In genomic region chr1:44797886-44798285, GRCh38 we compare ENCODE assay signal across 9 cellular contexts. TPM values are rescaled to one million over a fixed set of nuclear protein-coding genes. Genes with fewer than 3 reads are reported as not detected.
DNase-seq lines count a peak whose midpoint lies in the region; ATAC-seq and TF ChIP-seq lines count a peak whose summit lies in the region.
"Not testable (repeated sequence)": the region's sequence is repeated elsewhere in the genome, so short reads cannot be mapped to it uniquely, and the experiment has no call there.
"Had no signal": no experiment of that assay in that cellular context is flagged by ENCODE, and none has a peak within 500 bp of the region (broad histone marks: within the 10 kb centered on the region; RNA-seq: fewer than 3 reads in every experiment).

No MANE protein-coding gene starts in this region.

- not testable (repeated sequence) for ATAC-seq in DND-41 (ENCODE audit: insufficient read depth, low read depth); right cardiac atrium

- POLR2A ChIA-PET in activated CD4-positive, alpha-beta T cell treated with anti-CD3 and anti-CD28 coated beads, Interleukin-2, amount 10 ng/mL, durations not matched to agents 7 days and 5 days (lab: Charles Lee) = not testable (repeated sequence)

- WGBS in adrenal gland, 4 donors = 75 to 87% (median 82%) methylated on average over 8 of the region's 8 CpGs
- WGBS in right cardiac atrium = 78% methylated on average over 8 of the region's 8 CpGs

- peaks cover 31% of the 10 kb centered on the region for H3K4me1 Mint-ChIP-seq in activated CD4-positive, alpha-beta T cell treated with anti-CD3 and anti-CD28 coated beads, Interleukin-2, amount 10 ng/mL, durations not matched to agents 7 days and 5 days

- H3F3A ChIP-seq in SU-DHL-6 (ENCODE audit: insufficient read depth) = not testable (repeated sequence)

- not testable (repeated sequence) for H3K79me2 ChIP-seq in DND-41 (ENCODE audit: insufficient read depth, low read length); SU-DHL-6 (ENCODE audit: insufficient read depth, low read length)

- not testable (repeated sequence) for H3K4me2 ChIP-seq in DND-41 (ENCODE audit: insufficient read depth, low read length); SU-DHL-6 (ENCODE audit: low read depth, low read length, poor library complexity, severe bottlenecking)

- H3K27ac Mint-ChIP-seq in activated CD4-positive, alpha-beta T cell treated with anti-CD3 and anti-CD28 coated beads, Interleukin-2, amount 10 ng/mL, durations not matched to agents 7 days and 5 days = peak overlapping the region; percentile 73

- TF ChIP-seq POLR2A in adrenal gland (IDR thresholded peaks at IDR 0.05) = not testable (repeated sequence)

- TF ChIP-seq CTCF in 22Rv1 (IDR thresholded peaks at IDR 0.05); DND-41 (IDR thresholded peaks at IDR 0.05; ENCODE audit: borderline replicate concordance, extremely low read depth, low read length, poor library complexity, severe bottlenecking); SU-DHL-6 (IDR thresholded peaks at IDR 0.05; ENCODE audit: insufficient read depth, low read length, poor library complexity, severe bottlenecking); adrenal gland (IDR thresholded peaks at IDR 0.05); tibial artery (IDR thresholded peaks at IDR 0.05): not testable (repeated sequence)

- peaks cover 11% of the 10 kb centered on the region for H3K36me3 ChIP-seq in DND-41 (ENCODE audit: insufficient read depth, low read length)
- not testable (repeated sequence) for H3K36me3 ChIP-seq in SU-DHL-6 (ENCODE audit: low read length); adrenal gland (replicated peaks in 1 of 2); tibial artery

- H2AFZ ChIP-seq in DND-41 (ENCODE audit: low read depth, low read length) (peak overlapping the region; percentile 57; the same call in 1 of the 2 replicates), SU-DHL-6 (ENCODE audit: low read depth, low read length, severe bottlenecking) (peak overlapping the region; percentile 49)

- not testable (repeated sequence) for H3K9me3 ChIP-seq in DND-41 (ENCODE audit: insufficient read depth, low read length, severe bottlenecking); SU-DHL-6 (ENCODE audit: insufficient read depth, low read length); adrenal gland (replicated peaks in 1 of 3); right cardiac atrium (ENCODE audit: control insufficient read depth, low read length); tibial artery

- not testable (repeated sequence) for H3K4me3 ChIP-seq in DND-41 (ENCODE audit: low read depth in 1 of 2, low read length in 2 of 2); SU-DHL-6 (ENCODE audit: insufficient read depth, low read length, poor library complexity, severe bottlenecking); adrenal gland; right cardiac atrium (ENCODE audit: low read length); tibial artery

- H3K4me1 ChIP-seq in DND-41 (ENCODE audit: insufficient read depth, low read length) = peaks cover 34% of the 10 kb centered on the region
- peaks cover 5 to 16% of the 10 kb centered on the region in 2 donors for H3K4me1 ChIP-seq in adrenal gland (replicated peaks in 1 of 2)
- H3K4me1 ChIP-seq in right cardiac atrium (ENCODE audit: control insufficient read depth, insufficient read depth, low read length) = peaks cover 10% of the 10 kb centered on the region
- peaks cover 0 to 28% (median 21%) of the 10 kb centered on the region in 4 donors for H3K4me1 ChIP-seq in tibial artery

- not testable (repeated sequence) for H3K27me3 ChIP-seq in DND-41 (ENCODE audit: insufficient read depth, low read length, poor library complexity); SU-DHL-6 (ENCODE audit: low read length); adrenal gland; right cardiac atrium (ENCODE audit: control insufficient read depth, insufficient read depth); tibial artery

- H3K4me3 Mint-ChIP-seq in activated CD4-positive, alpha-beta T cell treated with anti-CD3 and anti-CD28 coated beads, Interleukin-2, amount 10 ng/mL, durations not matched to agents 7 days and 5 days = not testable (repeated sequence)

- not testable (repeated sequence) for DNase-seq in DND-41; activated CD4-positive, alpha-beta T cell treated with anti-CD3 and anti-CD28 coated beads, Interleukin-2, amount 10 ng/mL, durations not matched to agents 7 days and 5 days
- DNase-seq in adrenal gland = peak in 5 of 7 donors; percentile 2 to 52 (median 16)
- peak in 2 of 3 donors; percentile 18 to 28 for DNase-seq in right cardiac atrium
- peak; percentile 29 for DNase-seq in posterior vena cava (ENCODE audit: low spot score)
- DNase-seq in tibial artery = peak; percentile 16 to 37

- H3K27ac ChIP-seq in 22Rv1 (peak overlapping the region; percentile 86), tibial artery (peak overlapping the region; percentile 94 to 98)
- not testable (repeated sequence) for H3K27ac ChIP-seq in DND-41 (ENCODE audit: low read length); SU-DHL-6 (ENCODE audit: low read depth, low read length); adrenal gland; right cardiac atrium (ENCODE audit: low read length)

- peaks cover 17% of the 10 kb centered on the region for H3K36me3 Mint-ChIP-seq in activated CD4-positive, alpha-beta T cell treated with anti-CD3 and anti-CD28 coated beads, Interleukin-2, amount 10 ng/mL, durations not matched to agents 7 days and 5 days (ENCODE audit: low read depth)

- intact Hi-C loops in adrenal gland (cut with DNase I) (loop anchor here in 1 of 2 donors (5.0 kb wide), 1 partner anchor 34 kb away; no protein-coding TSS in a partner anchor), right cardiac atrium (cut with DNase I) (loop anchor here in 1 of 4 donors (5.0 kb wide), 1 partner anchor 34 kb away; no protein-coding TSS in a partner anchor)
- intact Hi-C loops in posterior vena cava (cut with DNase I); tibial artery (cut with DNase I; ENCODE audit: low total_unique reads): not testable (repeated sequence)

- H3K9ac ChIP-seq in DND-41 (ENCODE audit: low read depth, low read length); SU-DHL-6 (ENCODE audit: low read length): not testable (repeated sequence)

- CTCF ChIA-PET in activated CD4-positive, alpha-beta T cell treated with anti-CD3 and anti-CD28 coated beads, Interleukin-2, amount 10 ng/mL, durations not matched to agents 7 days and 5 days (lab: Charles Lee) = interaction anchor here (0.7 to 1.6 kb wide), 2 partner anchors 67 to 202 kb away, joined by 3 to 5 read pairs; partner anchors contain the start of gene RNU5D-1

- H3K27me3 Mint-ChIP-seq in activated CD4-positive, alpha-beta T cell treated with anti-CD3 and anti-CD28 coated beads, Interleukin-2, amount 10 ng/mL, durations not matched to agents 7 days and 5 days = not testable (repeated sequence)

- H3K9me3 Mint-ChIP-seq in activated CD4-positive, alpha-beta T cell treated with anti-CD3 and anti-CD28 coated beads, Interleukin-2, amount 10 ng/mL, durations not matched to agents 7 days and 5 days = not testable (repeated sequence)

- H3K9me2 ChIP-seq in SU-DHL-6 (replicated peaks; ENCODE audit: insufficient read depth, low read length) = not testable (repeated sequence)

- H4K20me1 ChIP-seq in DND-41 (ENCODE audit: insufficient read depth, low read length); SU-DHL-6 (ENCODE audit: low read depth, low read length): not testable (repeated sequence)

RNA-seq across cellular contexts. Expression of gene PLK3, which starts 2.3 kb away (rescaled TPM):
- 10 to 100 TPM; 54.3 to 57.5 TPM for total RNA-seq in activated CD4-positive, alpha-beta T cell treated with anti-CD3 and anti-CD28 coated beads, Interleukin-2, amount 10 ng/mL, durations not matched to agents 7 days and 5 days
- total RNA-seq in adrenal gland = 10 to 100 TPM; 11.2 to 37.5 (median 17.1) TPM
- polyA plus RNA-seq in adrenal gland = 10 to 100 TPM in 2 of 3 donors, 1 to 10 TPM in 1; 4.9 to 51.8 (median 49.4) TPM
- total RNA-seq in right cardiac atrium = 10 to 100 TPM in 1 of 4 donors, 1 to 10 TPM in 3; 6.0 to 11.4 (median 8.2) TPM
- polyA plus RNA-seq in right cardiac atrium = 11.0 TPM
- 10 to 100 TPM; 20.1 to 32.7 TPM for total RNA-seq in posterior vena cava

RNA-seq across cellular contexts. Expression of gene DYNLT4, which starts 9.3 kb away (rescaled TPM):
- total RNA-seq in activated CD4-positive, alpha-beta T cell treated with anti-CD3 and anti-CD28 coated beads, Interleukin-2, amount 10 ng/mL, durations not matched to agents 7 days and 5 days = under 1 TPM; 0.47 to 0.83 TPM
- total RNA-seq in adrenal gland = 1 to 10 TPM in 7 of 8 donors, not detected in 1; 1.1 to 9.4 (median 2.6) TPM
- 10 to 100 TPM in 1 of 3 donors, 1 to 10 TPM in 1, not detected in 1; 3.0 to 10.3 TPM for polyA plus RNA-seq in adrenal gland
- total RNA-seq in right cardiac atrium = under 1 TPM in 3 of 4 donors, not detected in 1; 0.44 to 0.74 (median 0.47) TPM
- polyA plus RNA-seq in right cardiac atrium = 1.1 TPM
- not detected for total RNA-seq in posterior vena cava

RNA-seq across cellular contexts. Expression of gene BEST4, which starts 9.9 kb away (rescaled TPM):
- total RNA-seq in activated CD4-positive, alpha-beta T cell treated with anti-CD3 and anti-CD28 coated beads, Interleukin-2, amount 10 ng/mL, durations not matched to agents 7 days and 5 days = under 1 TPM; 0.42 to 0.55 TPM
- total RNA-seq in adrenal gland = 1 to 10 TPM in 2 of 8 donors, under 1 TPM in 5, not detected in 1; 0.12 to 3.1 (median 0.68) TPM
- polyA plus RNA-seq in adrenal gland = 1 to 10 TPM in 2 of 3 donors, under 1 TPM in 1; 0.09 to 6.2 (median 5.3) TPM
- under 1 TPM; 0.14 to 0.28 (median 0.22) TPM for total RNA-seq in right cardiac atrium
- 0.18 TPM for polyA plus RNA-seq in right cardiac atrium
- total RNA-seq in posterior vena cava = under 1 TPM; 0.37 to 0.38 TPM
- total RNA-seq: H4 had no signal

RNA-seq across cellular contexts. Expression of gene BTBD19, which starts 10.4 kb away (rescaled TPM):
- total RNA-seq in activated CD4-positive, alpha-beta T cell treated with anti-CD3 and anti-CD28 coated beads, Interleukin-2, amount 10 ng/mL, durations not matched to agents 7 days and 5 days = 1 to 10 TPM; 6.0 to 7.7 TPM
- total RNA-seq in adrenal gland (10 to 100 TPM in 7 of 8 donors, 1 to 10 TPM in 1; 8.6 to 46.3 (median 21.3) TPM), right cardiac atrium (1 to 10 TPM; 5.1 to 8.8 (median 5.7) TPM), posterior vena cava (10 to 100 TPM; 13.5 to 22.2 TPM)
- polyA plus RNA-seq in adrenal gland (10 to 100 TPM in 2 of 3 donors, 1 to 10 TPM in 1; 4.8 to 67.2 (median 26.5) TPM), right cardiac atrium (6.4 TPM)

RNA-seq across cellular contexts. Expression of gene RPS8, which starts 22.5 kb away (rescaled TPM):
- 1,000 to 10,000 TPM; 1,879 to 1,968 TPM for total RNA-seq in activated CD4-positive, alpha-beta T cell treated with anti-CD3 and anti-CD28 coated beads, Interleukin-2, amount 10 ng/mL, durations not matched to agents 7 days and 5 days
- total RNA-seq in adrenal gland (1,000 to 10,000 TPM; 1,508 to 2,877 (median 2,320) TPM), right cardiac atrium (1,000 to 10,000 TPM in 1 of 4 donors, 100 to 1,000 TPM in 3; 848 to 1,081 (median 910) TPM), posterior vena cava (1,000 to 10,000 TPM; 1,440 to 1,494 TPM)
- polyA plus RNA-seq in adrenal gland (1,000 to 10,000 TPM; 1,753 to 3,127 (median 2,737) TPM), right cardiac atrium (1,144 TPM)
